Comparison of ENCODE assay signal across 14 cellular contexts in the genomic region with DNA sequence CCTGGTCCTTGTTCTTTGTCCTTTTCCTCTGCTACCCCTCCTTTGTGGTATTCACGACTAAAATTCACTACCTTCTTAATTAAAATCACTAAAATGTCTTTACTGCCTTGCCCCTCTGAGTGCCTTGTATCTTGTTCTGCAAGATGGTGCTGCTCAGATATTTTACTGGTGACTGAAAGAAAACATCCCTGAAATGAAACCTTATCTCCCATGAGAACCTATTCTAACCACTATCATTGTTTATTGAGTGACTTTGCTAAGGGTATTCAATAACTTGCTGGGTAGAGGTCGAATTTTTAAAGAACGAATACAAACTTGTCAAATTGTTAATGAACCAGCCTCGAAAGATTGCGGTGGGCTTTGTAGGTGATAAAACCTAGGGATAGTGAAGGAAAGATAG. TPM values are rescaled to one million over a fixed set of nuclear protein-coding genes. Genes with fewer than 3 reads are reported as not detected.
DNase-seq lines count a peak whose midpoint lies in the region; ATAC-seq and TF ChIP-seq lines count a peak whose summit lies in the region.
"Had no signal": no experiment of that assay in that cellular context is flagged by ENCODE, and none has a peak within 500 bp of the region (broad histone marks: within the 10 kb centered on the region; RNA-seq: fewer than 3 reads in every experiment).

No MANE protein-coding gene starts in this region.

- H3K27ac Mint-ChIP-seq in activated CD8-positive, alpha-beta T cell treated with anti-CD3 and anti-CD28 coated beads, Interleukin-2, amount 10 ng/mL, durations not matched to agents 7 days and 5 days: peak overlapping the region; percentile 43
- H3K27ac Mint-ChIP-seq: HFFc6 had no signal

- no peaks in the 10 kb centered on the region for H3K27me3 ChIP-seq in SK-N-SH (ENCODE audit: insufficient read depth)
- no peaks in the 10 kb centered on the region for H3K27me3 ChIP-seq in smooth muscle cell (ENCODE audit: low read depth)

- no peak for TF ChIP-seq EP300 in SK-N-SH (IDR thresholded peaks at IDR 0.05; ENCODE audit: borderline replicate concordance in 1 of 2, low read depth in 1 of 2, low read length in 1 of 2)

- H3K9me3 ChIP-seq in SK-N-SH (no peaks in the 10 kb centered on the region), smooth muscle cell (replicated peaks; ENCODE audit: low read depth) (no peaks in the 10 kb centered on the region)
- H3K9me3 ChIP-seq: thoracic aorta had no signal

- H2AFZ ChIP-seq in SK-N-SH (ENCODE audit: low read depth): no peak overlapping the region; the same call in 1 of the 2 replicates
- no peak overlapping the region for H2AFZ ChIP-seq in smooth muscle cell (ENCODE audit: low read depth)

- WGBS in SK-N-SH (ENCODE audit: low lambda C conversion rate): 70% methylated on average over 5 of the region's 5 CpGs
- WGBS in smooth muscle cell (ENCODE audit: low lambda C conversion rate): 69% methylated on average over 5 of the region's 5 CpGs

- POLR2A ChIA-PET in SK-N-SH (lab: Yijun Ruan, JAX): no interaction called here
- POLR2A ChIA-PET in activated CD8-positive, alpha-beta T cell treated with anti-CD3 and anti-CD28 coated beads, Interleukin-2, amount 10 ng/mL, durations not matched to agents 7 days and 5 days (lab: Charles Lee): interaction anchor here (1.1 kb wide), 1 partner anchor 50 kb away, joined by 5 read pairs; no protein-coding TSS in a partner anchor

- H3K27ac ChIP-seq in SK-N-SH (ENCODE audit: low read depth in 2 of 2, low read length in 1 of 2) (no peak overlapping the region), smooth muscle cell (ENCODE audit: low read depth) (peak overlapping the region; percentile 33)
- H3K27ac ChIP-seq: 22Rv1, thoracic aorta had no signal

- CTCF ChIA-PET in SK-N-SH (lab: Yijun Ruan, JAX): interaction anchor here (0.9 kb wide), 1 partner anchor 12 kb away, joined by 3 read pairs; no protein-coding TSS in a partner anchor
- CTCF ChIA-PET in activated CD8-positive, alpha-beta T cell treated with anti-CD3 and anti-CD28 coated beads, Interleukin-2, amount 10 ng/mL, durations not matched to agents 7 days and 5 days (lab: Charles Lee): interaction anchor here (0.8 to 2.6 kb wide), 8 partner anchors 21 to 157 kb away, joined by 3 to 10 read pairs (median 3); a partner anchor contains a TSS

- H3K4me1 ChIP-seq in SK-N-SH (ENCODE audit: control insufficient read depth in 1 of 2, insufficient read depth in 2 of 2, low read depth in 1 of 2, low read length in 1 of 2) (peaks cover 4 to 18% of the 10 kb centered on the region in 2 experiments; a peak in 2 of 4 replicates), smooth muscle cell (ENCODE audit: low read depth) (peaks cover 32% of the 10 kb centered on the region)

- TF ChIP-seq RAD21 in SK-N-SH (IDR thresholded peaks at IDR 0.05; ENCODE audit: low read length): no peak

- no peak overlapping the region for H3K9ac ChIP-seq in SK-N-SH
- no peak overlapping the region for H3K9ac ChIP-seq in smooth muscle cell (ENCODE audit: low read depth)

- no peak for TF ChIP-seq CTCF in SK-N-SH (IDR thresholded peaks at IDR 0.05)
- TF ChIP-seq CTCF in smooth muscle cell (IDR thresholded peaks at IDR 0.05; ENCODE audit: borderline replicate concordance, insufficient read depth, poor library complexity, severe bottlenecking): no peak

- H3K79me2 ChIP-seq in SK-N-SH (ENCODE audit: insufficient read depth): no peaks in the 10 kb centered on the region
- H3K79me2 ChIP-seq in smooth muscle cell (ENCODE audit: low read depth): no peaks in the 10 kb centered on the region

- H3K36me3 ChIP-seq in SK-N-SH (replicated peaks in 1 of 2; ENCODE audit: control insufficient read depth in 1 of 2, insufficient read depth in 2 of 2, low read length in 1 of 2): no peaks in the 10 kb centered on the region
- H3K36me3 ChIP-seq in smooth muscle cell (ENCODE audit: low read depth): no peaks in the 10 kb centered on the region
- H3K36me3 ChIP-seq: thoracic aorta had no signal

- peaks cover 63% of the 10 kb centered on the region for H3K4me1 Mint-ChIP-seq in activated CD8-positive, alpha-beta T cell treated with anti-CD3 and anti-CD28 coated beads, Interleukin-2, amount 10 ng/mL, durations not matched to agents 7 days and 5 days (ENCODE audit: low read depth)

- H3F3A ChIP-seq in SK-N-SH (replicated peaks; ENCODE audit: insufficient read depth): no peaks in the 10 kb centered on the region
- peaks cover 4% of the 10 kb centered on the region for H3F3A ChIP-seq in smooth muscle cell (ENCODE audit: low read depth)

- H3K4me3 Mint-ChIP-seq in activated CD8-positive, alpha-beta T cell treated with anti-CD3 and anti-CD28 coated beads, Interleukin-2, amount 10 ng/mL, durations not matched to agents 7 days and 5 days: peak overlapping the region; percentile 47
- H3K4me3 Mint-ChIP-seq: HFFc6 had no signal

- H3K27me3 Mint-ChIP-seq in activated CD8-positive, alpha-beta T cell treated with anti-CD3 and anti-CD28 coated beads, Interleukin-2, amount 10 ng/mL, durations not matched to agents 7 days and 5 days (ENCODE audit: low read depth): no peaks in the 10 kb centered on the region

- H3K36me3 Mint-ChIP-seq in activated CD8-positive, alpha-beta T cell treated with anti-CD3 and anti-CD28 coated beads, Interleukin-2, amount 10 ng/mL, durations not matched to agents 7 days and 5 days (ENCODE audit: low read depth): peaks cover 4% of the 10 kb centered on the region

- 0 out of 2 replicates have a peak overlapping the region, but pooled peaks have one; percentile 38 for H3K4me2 ChIP-seq in SK-N-SH
- H3K4me2 ChIP-seq in smooth muscle cell: peak overlapping the region; percentile 27

- H4K20me1 ChIP-seq in SK-N-SH (ENCODE audit: insufficient read depth) (no peaks in the 10 kb centered on the region), smooth muscle cell (ENCODE audit: low read depth) (no peaks in the 10 kb centered on the region)

- H3K9me2 ChIP-seq in SK-N-SH: no peaks in the 10 kb centered on the region

- H3K9me3 Mint-ChIP-seq in activated CD8-positive, alpha-beta T cell treated with anti-CD3 and anti-CD28 coated beads, Interleukin-2, amount 10 ng/mL, durations not matched to agents 7 days and 5 days (ENCODE audit: insufficient read depth): no peaks in the 10 kb centered on the region
- H3K9me3 Mint-ChIP-seq: HFFc6 had no signal

- no peak overlapping the region for H3K4me3 ChIP-seq in SK-N-SH (ENCODE audit: low read depth in 2 of 2, low read length in 1 of 2)
- H3K4me3 ChIP-seq in smooth muscle cell: no peak overlapping the region
- H3K4me3 ChIP-seq: thoracic aorta had no signal

- DNase-seq in SK-N-SH (no peak), smooth muscle cell (lab: John Stamatoyannopoulos, UW; ENCODE audit: unreplicated experiment) (no peak), cortex of kidney (lab: John Stamatoyannopoulos, UW) (no peak), amniotic stem cell (lab: John Stamatoyannopoulos, UW) (no peak)
- DNase-seq in activated CD8-positive, alpha-beta T cell treated with anti-CD3 and anti-CD28 coated beads, Interleukin-2, amount 10 ng/mL, durations not matched to agents 7 days and 5 days: no peak
- DNase-seq: activated CD4-positive, alpha-beta T cell treated with anti-CD3 and anti-CD28 coated beads for 48 hours; caudate nucleus had no signal

- ATAC-seq in SK-N-SH treated with all-trans-retinoic acid at 6 μM for 48 hours (no peak), HG02981 (IDR thresholded peaks at IDR 0.05; ENCODE audit: unreplicated experiment) (peak; percentile 19), HG03025 (IDR thresholded peaks at IDR 0.05; ENCODE audit: low FRiP score, unreplicated experiment) (no peak)
- peak; percentile 13 for ATAC-seq in activated CD8-positive, alpha-beta T cell treated with anti-CD3 and anti-CD28 coated beads, Interleukin-2, amount 10 ng/mL, durations not matched to agents 7 days and 5 days
- ATAC-seq: left lobe of liver had no signal

TF ChIP-seq in SK-N-SH, 30 proteins besides CTCF, POLR2A, EP300 and RAD21 (continues in another document):
- TF ChIP-seq FOXJ3 (CRISPR knock-in tag; IDR thresholded peaks at IDR 0.05) (no peak), MXI1 (IDR thresholded peaks at IDR 0.05; ENCODE audit: low read depth, low read length) (no peak), RCOR1 (IDR thresholded peaks at IDR 0.05; ENCODE audit: low read length) (no peak), RXRA (IDR thresholded peaks at IDR 0.05; ENCODE audit: borderline replicate concordance, low read depth) (no peak), SMC3 (IDR thresholded peaks at IDR 0.05; ENCODE audit: low read depth, low read length) (no peak), MEF2A (IDR thresholded peaks at IDR 0.05; ENCODE audit: borderline replicate concordance, low read depth) (no peak), TCF12 (IDR thresholded peaks at IDR 0.05) (no peak), NFIC (IDR thresholded peaks at IDR 0.05; ENCODE audit: borderline replicate concordance) (no peak)

TF ChIP-seq in SK-N-SH treated with all-trans-retinoic acid at 6 μM for 48 hours, 23 proteins besides CTCF, POLR2A, EP300 and RAD21 (continues in another document):
- TF ChIP-seq CSDC2 (CRISPR knock-in tag; IDR thresholded peaks at IDR 0.05) (no peak), ARNTL (CRISPR knock-in tag; IDR thresholded peaks at IDR 0.05; ENCODE audit: borderline replicate concordance, low read depth) (no peak), PPARA (CRISPR knock-in tag; IDR thresholded peaks at IDR 0.05; ENCODE audit: borderline replicate concordance) (no peak), BACH2 (CRISPR knock-in tag; IDR thresholded peaks at IDR 0.05; ENCODE audit: borderline replicate concordance) (no peak), ZNF8 (CRISPR knock-in tag; IDR thresholded peaks at IDR 0.05) (no peak)

RNA-seq across cellular contexts. Expression of a gene that starts 52.8 kb away (rescaled TPM):
- polyA plus RNA-seq in SK-N-SH (2012; rRNA removed) (9.2 and 12.4 TPM in 2 replicates), smooth muscle cell (26.4 and 28.1 TPM in 2 replicates)
- polyA plus RNA-seq in SK-N-SH (2012; cell fraction: cytosol; rRNA removed): 11.2 and 13.1 TPM in 2 replicates
- 11.7 and 15.6 TPM in 2 replicates for polyA plus RNA-seq in SK-N-SH (2012; cell fraction: nucleus; rRNA removed)
- 10 to 100 TPM; 50.7 to 53.2 TPM for total RNA-seq in activated CD8-positive, alpha-beta T cell treated with anti-CD3 and anti-CD28 coated beads, Interleukin-2, amount 10 ng/mL, durations not matched to agents 7 days and 5 days
- total RNA-seq in smooth muscle cell: 17.4 and 17.8 TPM in 2 replicates

Comparison
In these comparisons a context has a peak if more than half of its experiments do, and no peak if none do; other contexts are left out.
1. ATAC-seq: peak in HG02981 (single experiment) and activated CD8-positive, alpha-beta T cell treated with anti-CD3 and anti-CD28 coated beads, Interleukin-2, amount 10 ng/mL, durations not matched to agents 7 days and 5 days (single experiment); none in SK-N-SH treated with all-trans-retinoic acid at 6 μM for 48 hours (single experiment) and HG03025 (single experiment).